8 cellular contexts compared by ENCODE assay signal in genomic region chr4:49032440-49033161, GRCh38. TPM values are rescaled to one million over a fixed set of nuclear protein-coding genes. Genes with fewer than 3 reads are reported as not detected.
DNase-seq lines count a peak whose midpoint lies in the region; ATAC-seq and TF ChIP-seq lines count a peak whose summit lies in the region.

No MANE protein-coding gene starts in this region.

- H3K27ac ChIP-seq in KMS-11 (no peak overlapping the region), mesendoderm (ENCODE audit: low read depth, low read length) (no peak overlapping the region)

- H3K4me3 ChIP-seq in KMS-11 (IDR thresholded peaks at IDR 0.05; ENCODE audit: insufficient read depth, low read depth, low read length) (no peak overlapping the region), mesendoderm (ENCODE audit: low read length) (no peak overlapping the region)

- H4K20me1 ChIP-seq in KMS-11 (ENCODE audit: insufficient read depth) = no peaks in the 10 kb centered on the region

- H2BK5ac ChIP-seq in mesendoderm (ENCODE audit: low read length) = no peak overlapping the region

- CTCF ChIA-PET in activated CD8-positive, alpha-beta T cell treated with anti-CD3 and anti-CD28 coated beads for 36 hours (lab: Charles Lee) = no interaction called here
- CTCF ChIA-PET in activated CD8-positive, alpha-beta T cell treated with anti-CD3 and anti-CD28 coated beads, Interleukin-2, amount 10 ng/mL, durations not matched to agents 7 days and 5 days (lab: Charles Lee) = no interaction called here

- H3K27me3 Mint-ChIP-seq in activated CD8-positive, alpha-beta T cell treated with anti-CD3 and anti-CD28 coated beads for 36 hours = peaks cover 3% of the 10 kb centered on the region
- no peaks in the 10 kb centered on the region for H3K27me3 Mint-ChIP-seq in activated CD8-positive, alpha-beta T cell treated with anti-CD3 and anti-CD28 coated beads, Interleukin-2, amount 10 ng/mL, durations not matched to agents 7 days and 5 days (ENCODE audit: low read depth)
- H3K27me3 Mint-ChIP-seq in activated naive CD8-positive, alpha-beta T cell treated with anti-CD3 and anti-CD28 coated beads, Interleukin-2, amount 50 U/mL, for 24 hours = peaks cover 9% of the 10 kb centered on the region

- no peak overlapping the region for H2BK120ac ChIP-seq in mesendoderm (ENCODE audit: low read depth, low read length)

- no peak overlapping the region for H4K5ac ChIP-seq in mesendoderm (ENCODE audit: low read length)

- no peak overlapping the region for H3K27ac Mint-ChIP-seq in activated CD8-positive, alpha-beta T cell treated with anti-CD3 and anti-CD28 coated beads for 36 hours
- H3K27ac Mint-ChIP-seq in activated CD8-positive, alpha-beta T cell treated with anti-CD3 and anti-CD28 coated beads, Interleukin-2, amount 10 ng/mL, durations not matched to agents 7 days and 5 days = no peak overlapping the region
- no peak overlapping the region for H3K27ac Mint-ChIP-seq in activated naive CD8-positive, alpha-beta T cell treated with anti-CD3 and anti-CD28 coated beads, Interleukin-2, amount 50 U/mL, for 24 hours

- H3K9ac ChIP-seq in KMS-11 = no peak overlapping the region
- H3K9ac ChIP-seq in mesendoderm (ENCODE audit: low read length) = no peak overlapping the region

- no peak overlapping the region for H3K4ac ChIP-seq in mesendoderm (ENCODE audit: low read depth, low read length)

- POLR2A ChIA-PET in activated CD8-positive, alpha-beta T cell treated with anti-CD3 and anti-CD28 coated beads for 36 hours (lab: Charles Lee) = no interaction called here
- POLR2A ChIA-PET in activated CD8-positive, alpha-beta T cell treated with anti-CD3 and anti-CD28 coated beads, Interleukin-2, amount 10 ng/mL, durations not matched to agents 7 days and 5 days (lab: Charles Lee) = no interaction called here

- no peaks in the 10 kb centered on the region for H3K36me3 Mint-ChIP-seq in activated CD8-positive, alpha-beta T cell treated with anti-CD3 and anti-CD28 coated beads for 36 hours (ENCODE audit: low read depth)
- no peaks in the 10 kb centered on the region for H3K36me3 Mint-ChIP-seq in activated CD8-positive, alpha-beta T cell treated with anti-CD3 and anti-CD28 coated beads, Interleukin-2, amount 10 ng/mL, durations not matched to agents 7 days and 5 days (ENCODE audit: low read depth)
- H3K36me3 Mint-ChIP-seq in activated naive CD8-positive, alpha-beta T cell treated with anti-CD3 and anti-CD28 coated beads, Interleukin-2, amount 50 U/mL, for 24 hours (ENCODE audit: low read depth) = no peaks in the 10 kb centered on the region

- no peaks in the 10 kb centered on the region for H3K9me3 Mint-ChIP-seq in activated CD8-positive, alpha-beta T cell treated with anti-CD3 and anti-CD28 coated beads for 36 hours
- H3K9me3 Mint-ChIP-seq in activated CD8-positive, alpha-beta T cell treated with anti-CD3 and anti-CD28 coated beads, Interleukin-2, amount 10 ng/mL, durations not matched to agents 7 days and 5 days (ENCODE audit: insufficient read depth) = no peaks in the 10 kb centered on the region
- no peaks in the 10 kb centered on the region for H3K9me3 Mint-ChIP-seq in activated naive CD8-positive, alpha-beta T cell treated with anti-CD3 and anti-CD28 coated beads, Interleukin-2, amount 50 U/mL, for 24 hours

- H3K79me1 ChIP-seq in mesendoderm (ENCODE audit: low read length) = no peaks in the 10 kb centered on the region

- H3K4me1 Mint-ChIP-seq in activated CD8-positive, alpha-beta T cell treated with anti-CD3 and anti-CD28 coated beads for 36 hours (ENCODE audit: low read depth) = no peaks in the 10 kb centered on the region
- no peaks in the 10 kb centered on the region for H3K4me1 Mint-ChIP-seq in activated CD8-positive, alpha-beta T cell treated with anti-CD3 and anti-CD28 coated beads, Interleukin-2, amount 10 ng/mL, durations not matched to agents 7 days and 5 days (ENCODE audit: low read depth)
- H3K4me1 Mint-ChIP-seq in activated naive CD8-positive, alpha-beta T cell treated with anti-CD3 and anti-CD28 coated beads, Interleukin-2, amount 50 U/mL, for 24 hours = no peaks in the 10 kb centered on the region

- H2AK5ac ChIP-seq in mesendoderm (ENCODE audit: low read length) = no peak overlapping the region

- no peaks in the 10 kb centered on the region for H3K27me3 ChIP-seq in KMS-11 (ENCODE audit: insufficient read depth, low read depth)
- no peaks in the 10 kb centered on the region for H3K27me3 ChIP-seq in mesendoderm (ENCODE audit: insufficient read depth, low read length, poor library complexity)

- DNase-seq in activated CD8-positive, alpha-beta T cell treated with anti-CD3 and anti-CD28 coated beads for 36 hours = peak; percentile 28
- DNase-seq in activated CD8-positive, alpha-beta T cell treated with anti-CD3 and anti-CD28 coated beads, Interleukin-2, amount 10 ng/mL, durations not matched to agents 7 days and 5 days = no peak
- peak; percentile 22 for DNase-seq in activated naive CD8-positive, alpha-beta T cell treated with anti-CD3 and anti-CD28 coated beads, Interleukin-2, amount 50 U/mL, for 24 hours
- DNase-seq in mesendoderm = peak; percentile 19
- no peak for DNase-seq in NCI-H2029 (lab: John Stamatoyannopoulos, UW)
- DNase-seq in 8988T = no peak

- WGBS in mesendoderm (ENCODE audit: extremely low coverage, insufficient coverage, low lambda C conversion rate) = no CpG with 5 or more reads among the region's 11 CpGs

- no peak overlapping the region for H2BK15ac ChIP-seq in mesendoderm (replicated peaks; ENCODE audit: low read depth)

- no peak overlapping the region for H3K23ac ChIP-seq in mesendoderm (ENCODE audit: low read length)

- ATAC-seq in activated CD8-positive, alpha-beta T cell treated with anti-CD3 and anti-CD28 coated beads for 36 hours = no peak
- no peak for ATAC-seq in activated CD8-positive, alpha-beta T cell treated with anti-CD3 and anti-CD28 coated beads, Interleukin-2, amount 10 ng/mL, durations not matched to agents 7 days and 5 days
- ATAC-seq in activated naive CD8-positive, alpha-beta T cell treated with anti-CD3 and anti-CD28 coated beads, Interleukin-2, amount 50 U/mL, for 24 hours = no peak
- no peak for ATAC-seq in GM19324 (IDR thresholded peaks at IDR 0.05; ENCODE audit: low FRiP score, unreplicated experiment)

- no peak overlapping the region for H3K4me2 ChIP-seq in KMS-11
- no peak overlapping the region for H3K4me2 ChIP-seq in mesendoderm (ENCODE audit: low read length)

- intact Hi-C loops in activated CD8-positive, alpha-beta T cell treated with anti-CD3 and anti-CD28 coated beads for 36 hours (cut with micrococcal nuclease) = no loop called here

- no peak overlapping the region for H3K4me3 Mint-ChIP-seq in activated CD8-positive, alpha-beta T cell treated with anti-CD3 and anti-CD28 coated beads for 36 hours
- no peak overlapping the region for H3K4me3 Mint-ChIP-seq in activated CD8-positive, alpha-beta T cell treated with anti-CD3 and anti-CD28 coated beads, Interleukin-2, amount 10 ng/mL, durations not matched to agents 7 days and 5 days
- no peak overlapping the region for H3K4me3 Mint-ChIP-seq in activated naive CD8-positive, alpha-beta T cell treated with anti-CD3 and anti-CD28 coated beads, Interleukin-2, amount 50 U/mL, for 24 hours

- peak; percentile 58 for TF ChIP-seq CTCF in activated CD8-positive, alpha-beta T cell treated with anti-CD3 and anti-CD28 coated beads for 36 hours (IDR thresholded peaks at IDR 0.05)
- TF ChIP-seq CTCF in KMS-11 (conservative IDR thresholded peaks at IDR 0.05; ENCODE audit: low read depth, low read length) = peak; percentile 80

- H3K4me1 ChIP-seq in KMS-11 (ENCODE audit: low read depth, poor library complexity, severe bottlenecking) (no peaks in the 10 kb centered on the region), mesendoderm (ENCODE audit: control insufficient read depth, low read depth, low read length) (no peaks in the 10 kb centered on the region)

- H3K18ac ChIP-seq in mesendoderm (ENCODE audit: low read length) = no peak overlapping the region

- H2AFZ ChIP-seq in KMS-11 (ENCODE audit: low read depth) = no peak overlapping the region

- H3K56ac ChIP-seq in mesendoderm (ENCODE audit: low read length) = no peak overlapping the region

- H3K79me2 ChIP-seq in KMS-11 (ENCODE audit: insufficient read depth, low read depth) (no peaks in the 10 kb centered on the region), mesendoderm (ENCODE audit: control insufficient read depth, insufficient read depth, low read length) (no peaks in the 10 kb centered on the region)

- no peak overlapping the region for H4K8ac ChIP-seq in mesendoderm (ENCODE audit: low read depth, low read length)

- H3K36me3 ChIP-seq in KMS-11 (ENCODE audit: insufficient read depth) = no peaks in the 10 kb centered on the region
- H3K36me3 ChIP-seq in mesendoderm (ENCODE audit: control insufficient read depth, insufficient read depth, low read length) = no peaks in the 10 kb centered on the region

RNA-seq across cellular contexts. Expression of gene CWH43, which starts 46.5 kb away (rescaled TPM):
- not detected for total RNA-seq in activated CD8-positive, alpha-beta T cell treated with anti-CD3 and anti-CD28 coated beads for 36 hours
- not detected for total RNA-seq in activated CD8-positive, alpha-beta T cell treated with anti-CD3 and anti-CD28 coated beads, Interleukin-2, amount 10 ng/mL, durations not matched to agents 7 days and 5 days
- not detected for polyA plus RNA-seq in mesendoderm (2013, experiment 1 of 2)
- polyA plus RNA-seq in mesendoderm (2013, experiment 2 of 2) = not detected

Comparison
In these comparisons a context has a peak if more than half of its experiments do, and no peak if none do; other contexts are left out.
1. DNase-seq: peak in activated CD8-positive, alpha-beta T cell treated with anti-CD3 and anti-CD28 coated beads for 36 hours (single experiment), activated naive CD8-positive, alpha-beta T cell treated with anti-CD3 and anti-CD28 coated beads, Interleukin-2, amount 50 U/mL, for 24 hours (single experiment) and mesendoderm (single experiment); none in activated CD8-positive, alpha-beta T cell treated with anti-CD3 and anti-CD28 coated beads, Interleukin-2, amount 10 ng/mL, durations not matched to agents 7 days and 5 days (single experiment), NCI-H2029 (single experiment) and 8988T (single experiment).